1 cellular context compared by ENCODE assay signal in the genomic region with DNA sequence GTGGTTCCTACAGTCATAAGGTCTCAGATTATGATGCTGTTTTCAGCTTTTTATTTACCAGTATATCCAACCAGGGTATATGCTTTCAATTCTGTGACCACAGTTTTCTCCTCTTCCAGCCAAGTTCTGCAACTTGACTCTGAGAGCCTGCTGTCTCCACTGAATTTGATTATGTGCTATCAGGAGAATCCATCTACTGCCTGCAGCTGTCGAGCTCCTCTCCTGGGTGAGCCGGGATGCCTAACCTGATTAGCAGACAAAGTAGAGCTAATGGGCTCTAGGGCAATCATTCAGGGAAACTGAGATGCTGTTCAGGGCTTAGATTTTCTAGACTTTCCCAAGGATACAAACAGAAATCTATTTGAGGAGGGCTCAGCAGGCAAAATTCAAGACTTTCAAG.
TF ChIP-seq lines count a peak whose summit lies in the region.

No MANE protein-coding gene starts in this region.

TF ChIP-seq in SK-N-SH, 30 proteins besides CTCF, POLR2A, EP300 and RAD21 (continued from another document):
- TF ChIP-seq, protein P1, sequence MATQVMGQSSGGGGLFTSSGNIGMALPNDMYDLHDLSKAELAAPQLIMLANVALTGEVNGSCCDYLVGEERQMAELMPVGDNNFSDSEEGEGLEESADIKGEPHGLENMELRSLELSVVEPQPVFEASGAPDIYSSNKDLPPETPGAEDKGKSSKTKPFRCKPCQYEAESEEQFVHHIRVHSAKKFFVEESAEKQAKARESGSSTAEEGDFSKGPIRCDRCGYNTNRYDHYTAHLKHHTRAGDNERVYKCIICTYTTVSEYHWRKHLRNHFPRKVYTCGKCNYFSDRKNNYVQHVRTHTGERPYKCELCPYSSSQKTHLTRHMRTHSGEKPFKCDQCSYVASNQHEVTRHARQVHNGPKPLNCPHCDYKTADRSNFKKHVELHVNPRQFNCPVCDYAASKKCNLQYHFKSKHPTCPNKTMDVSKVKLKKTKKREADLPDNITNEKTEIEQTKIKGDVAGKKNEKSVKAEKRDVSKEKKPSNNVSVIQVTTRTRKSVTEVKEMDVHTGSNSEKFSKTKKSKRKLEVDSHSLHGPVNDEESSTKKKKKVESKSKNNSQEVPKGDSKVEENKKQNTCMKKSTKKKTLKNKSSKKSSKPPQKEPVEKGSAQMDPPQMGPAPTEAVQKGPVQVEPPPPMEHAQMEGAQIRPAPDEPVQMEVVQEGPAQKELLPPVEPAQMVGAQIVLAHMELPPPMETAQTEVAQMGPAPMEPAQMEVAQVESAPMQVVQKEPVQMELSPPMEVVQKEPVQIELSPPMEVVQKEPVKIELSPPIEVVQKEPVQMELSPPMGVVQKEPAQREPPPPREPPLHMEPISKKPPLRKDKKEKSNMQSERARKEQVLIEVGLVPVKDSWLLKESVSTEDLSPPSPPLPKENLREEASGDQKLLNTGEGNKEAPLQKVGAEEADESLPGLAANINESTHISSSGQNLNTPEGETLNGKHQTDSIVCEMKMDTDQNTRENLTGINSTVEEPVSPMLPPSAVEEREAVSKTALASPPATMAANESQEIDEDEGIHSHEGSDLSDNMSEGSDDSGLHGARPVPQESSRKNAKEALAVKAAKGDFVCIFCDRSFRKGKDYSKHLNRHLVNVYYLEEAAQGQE (IDR thresholded peaks at IDR 0.05; ENCODE audit: low read depth, low read length), result peak; percentile 50; the same call in 1 of the 2 replicates
- no peak for TF ChIP-seq GABPA (IDR thresholded peaks at IDR 0.05; ENCODE audit: low read depth)
- TF ChIP-seq SMC3 (IDR thresholded peaks at IDR 0.05; ENCODE audit: low read depth, low read length), result peak; percentile 19; the same call in 1 of the 2 replicates
- TF ChIP-seq ELF1 (IDR thresholded peaks at IDR 0.05), result no peak
- TF ChIP-seq, protein P2, sequence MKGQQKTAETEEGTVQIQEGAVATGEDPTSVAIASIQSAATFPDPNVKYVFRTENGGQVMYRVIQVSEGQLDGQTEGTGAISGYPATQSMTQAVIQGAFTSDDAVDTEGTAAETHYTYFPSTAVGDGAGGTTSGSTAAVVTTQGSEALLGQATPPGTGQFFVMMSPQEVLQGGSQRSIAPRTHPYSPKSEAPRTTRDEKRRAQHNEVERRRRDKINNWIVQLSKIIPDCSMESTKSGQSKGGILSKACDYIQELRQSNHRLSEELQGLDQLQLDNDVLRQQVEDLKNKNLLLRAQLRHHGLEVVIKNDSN (IDR thresholded peaks at IDR 0.05; ENCODE audit: borderline replicate concordance, low read depth), result no peak
- no peak for TF ChIP-seq FOSL2 (IDR thresholded peaks at IDR 0.05; ENCODE audit: borderline replicate concordance, low read depth)
- TF ChIP-seq NFIC (IDR thresholded peaks at IDR 0.05; ENCODE audit: borderline replicate concordance), result peak; percentile 82
- TF ChIP-seq TEAD4 (IDR thresholded peaks at IDR 0.05; ENCODE audit: borderline replicate concordance, insufficient read depth), result peak; percentile 92
